Comparison of ENCODE assay signal across 25 cellular contexts in genomic region chr15:79964232-79964820, GRCh38. TPM values are rescaled to one million over a fixed set of nuclear protein-coding genes. Genes with fewer than 3 reads are reported as not detected.
DNase-seq lines count a peak whose midpoint lies in the region; ATAC-seq and TF ChIP-seq lines count a peak whose summit lies in the region.
"Had no signal": no experiment of that assay in that cellular context is flagged by ENCODE, and none has a peak within 500 bp of the region (broad histone marks: within the 10 kb centered on the region; RNA-seq: fewer than 3 reads in every experiment).

No MANE protein-coding gene starts in this region.

- ATAC-seq in activated B cell treated with CpG ODN at 0.5 μM for 24 hours (ENCODE audit: low read depth) = no peak
- no peak for ATAC-seq in naive thymus-derived CD4-positive, alpha-beta T cell
- no peak for ATAC-seq in HG03097 (IDR thresholded peaks at IDR 0.05; ENCODE audit: low FRiP score, unreplicated experiment)
- ATAC-seq: HCT116, heart right ventricle, left cardiac atrium had no signal

- H3K4me1 ChIP-seq in CD4-positive, alpha-beta memory T cell (ENCODE audit: insufficient read depth, low read length) = peaks cover 39% of the 10 kb centered on the region
- H3K4me1 ChIP-seq in naive thymus-derived CD4-positive, alpha-beta T cell (ENCODE audit: control insufficient read depth in 2 of 2, insufficient read depth in 2 of 2, low read length in 2 of 2) = peaks cover 22 to 30% of the 10 kb centered on the region in 2 donors

- intact Hi-C loops in CD4-positive, alpha-beta memory T cell (cut with micrococcal nuclease) = no loop called here
- intact Hi-C loops in activated B cell treated with CpG ODN at 0.5 μM for 24 hours (cut with micrococcal nuclease) = no loop called here
- intact Hi-C loops in naive thymus-derived CD4-positive, alpha-beta T cell (cut with micrococcal nuclease) = no loop called here

- peaks cover 4% of the 10 kb centered on the region for H3K9me3 Mint-ChIP-seq in activated T-cell treated with anti-CD3 and anti-CD28 coated beads, Interleukin-2, amount 50 U/mL, for 24 hours
- no peaks in the 10 kb centered on the region for H3K9me3 Mint-ChIP-seq in CD4-positive, alpha-beta memory T cell
- H3K9me3 Mint-ChIP-seq in activated B cell treated with CpG ODN at 0.5 μM for 24 hours = peaks cover 4% of the 10 kb centered on the region
- H3K9me3 Mint-ChIP-seq in naive thymus-derived CD4-positive, alpha-beta T cell = peaks cover 0 to 5% (median 0%) of the 10 kb centered on the region in 11 donors

- H3K36me3 ChIP-seq in CD4-positive, alpha-beta memory T cell (ENCODE audit: insufficient read depth, low read length) = no peaks in the 10 kb centered on the region
- H3K36me3 ChIP-seq in naive thymus-derived CD4-positive, alpha-beta T cell (ENCODE audit: control insufficient read depth in 2 of 3, insufficient read depth in 3 of 3, low read length in 3 of 3) = no peaks in the 10 kb centered on the region
- H3K36me3 ChIP-seq: heart right ventricle, upper lobe of left lung had no signal

- no peaks in the 10 kb centered on the region for H3K27me3 Mint-ChIP-seq in activated T-cell treated with anti-CD3 and anti-CD28 coated beads, Interleukin-2, amount 50 U/mL, for 24 hours
- H3K27me3 Mint-ChIP-seq in CD4-positive, alpha-beta memory T cell = no peaks in the 10 kb centered on the region
- no peaks in the 10 kb centered on the region for H3K27me3 Mint-ChIP-seq in activated B cell treated with CpG ODN at 0.5 μM for 24 hours
- no peaks in the 10 kb centered on the region for H3K27me3 Mint-ChIP-seq in naive thymus-derived CD4-positive, alpha-beta T cell

- H3K4me3 Mint-ChIP-seq in activated T-cell treated with anti-CD3 and anti-CD28 coated beads, Interleukin-2, amount 50 U/mL, for 24 hours = peak overlapping the region; percentile 77
- H3K4me3 Mint-ChIP-seq in CD4-positive, alpha-beta memory T cell = peak overlapping the region in 3 of 8 donors; percentile 25 to 51 (median 45)
- no peak overlapping the region for H3K4me3 Mint-ChIP-seq in activated B cell treated with CpG ODN at 0.5 μM for 24 hours
- peak overlapping the region in 5 of 10 donors; percentile 3 to 36 (median 22) for H3K4me3 Mint-ChIP-seq in naive thymus-derived CD4-positive, alpha-beta T cell

- H3K9me3 ChIP-seq in CD4-positive, alpha-beta memory T cell (ENCODE audit: control insufficient read depth in 1 of 2, low read length in 2 of 2) = no peaks in the 10 kb centered on the region
- no peaks in the 10 kb centered on the region for H3K9me3 ChIP-seq in naive thymus-derived CD4-positive, alpha-beta T cell (ENCODE audit: control insufficient read depth in 2 of 3, low read length in 3 of 3)
- H3K9me3 ChIP-seq: heart right ventricle, SK-N-SH, upper lobe of left lung had no signal

- no peak overlapping the region for H3K4me3 ChIP-seq in CD4-positive, alpha-beta memory T cell (ENCODE audit: low read length in 2 of 2)
- no peak overlapping the region for H3K4me3 ChIP-seq in naive thymus-derived CD4-positive, alpha-beta T cell (ENCODE audit: low read length)
- H3K4me3 ChIP-seq: BLaER1 treated with 17β-estradiol and CSF1 and Interleukin-3, amounts not matched to agents 10 nM and 100 nM; heart right ventricle; upper lobe of left lung had no signal

- CTCF ChIA-PET in CD4-positive, alpha-beta memory T cell (lab: Charles Lee; ENCODE audit: partially characterized antibody) = interaction anchor here (1.1 kb wide), 1 partner anchor 29 kb away, joined by 4 read pairs; no protein-coding TSS in a partner anchor
- CTCF ChIA-PET in activated B cell treated with CpG ODN at 0.5 μM for 24 hours (lab: Charles Lee) = no interaction called here
- CTCF ChIA-PET in naive thymus-derived CD4-positive, alpha-beta T cell (lab: Charles Lee) = no interaction called here

- no peak for TF ChIP-seq CTCF in activated B cell treated with CpG ODN at 0.5 μM for 24 hours (IDR thresholded peaks at IDR 0.05)

- H3K27ac Mint-ChIP-seq in activated T-cell treated with anti-CD3 and anti-CD28 coated beads, Interleukin-2, amount 50 U/mL, for 24 hours = peak overlapping the region; percentile 99
- H3K27ac Mint-ChIP-seq in CD4-positive, alpha-beta memory T cell = peak overlapping the region in 5 of 7 donors; percentile 5 to 88 (median 18)
- peak overlapping the region; percentile 74 for H3K27ac Mint-ChIP-seq in activated B cell treated with CpG ODN at 0.5 μM for 24 hours
- peak overlapping the region in 7 of 9 donors; percentile 39 to 95 (median 81) for H3K27ac Mint-ChIP-seq in naive thymus-derived CD4-positive, alpha-beta T cell

- POLR2A ChIA-PET in CD4-positive, alpha-beta memory T cell (lab: Charles Lee; ENCODE audit: partially characterized antibody) = interaction anchor here (1.3 kb wide), 1 partner anchor 68 kb away, joined by 3 read pairs; the partner anchor contains the start of gene MTHFS
- POLR2A ChIA-PET in activated B cell treated with CpG ODN at 0.5 μM for 24 hours (lab: Charles Lee) = interaction anchor here (1.3 to 7.8 kb wide), 3 partner anchors 13 to 42 kb away, joined by 3 to 97 read pairs (median 3); no protein-coding TSS in a partner anchor
- POLR2A ChIA-PET in naive thymus-derived CD4-positive, alpha-beta T cell (lab: Charles Lee) = interaction anchor here (1.0 kb wide), 1 partner anchor 62 kb away, joined by 3 read pairs; no protein-coding TSS in a partner anchor

- H3K27ac ChIP-seq in CD4-positive, alpha-beta memory T cell (ENCODE audit: low read depth, low read length) = no peak overlapping the region
- no peak overlapping the region for H3K27ac ChIP-seq in naive thymus-derived CD4-positive, alpha-beta T cell (ENCODE audit: low read depth, low read length)
- H3K27ac ChIP-seq: BLaER1 treated with 17β-estradiol and CSF1 and Interleukin-3, amounts not matched to agents 10 nM and 100 nM; epithelial cell of prostate had no signal

- peaks cover 82% of the 10 kb centered on the region for H3K36me3 Mint-ChIP-seq in activated T-cell treated with anti-CD3 and anti-CD28 coated beads, Interleukin-2, amount 50 U/mL, for 24 hours (ENCODE audit: low read depth)
- peaks cover 5 to 18% of the 10 kb centered on the region in 2 donors for H3K36me3 Mint-ChIP-seq in CD4-positive, alpha-beta memory T cell
- peaks cover 71% of the 10 kb centered on the region for H3K36me3 Mint-ChIP-seq in activated B cell treated with CpG ODN at 0.5 μM for 24 hours (ENCODE audit: low read depth)
- peaks cover 5 to 30% (median 22%) of the 10 kb centered on the region in 5 donors for H3K36me3 Mint-ChIP-seq in naive thymus-derived CD4-positive, alpha-beta T cell

- DNase-seq in activated T-cell treated with anti-CD3 and anti-CD28 coated beads, Interleukin-2, amount 50 U/mL, for 24 hours = no peak
- DNase-seq in activated T-cell treated with anti-CD3 and anti-CD28 coated beads, Interleukin-2, amount 50 U/mL, for 48 hours = no peak
- no peak for DNase-seq in CD4-positive, alpha-beta memory T cell
- DNase-seq in activated B cell treated with CpG ODN at 0.5 μM for 24 hours = no peak
- DNase-seq in naive thymus-derived CD4-positive, alpha-beta T cell = no peak
- DNase-seq in NCI-H1105 (lab: John Stamatoyannopoulos, UW) = no peak
- DNase-seq in SKM-1 treated with dmso at 0.1 percent for 144 hours (lab: John Stamatoyannopoulos, UW; ENCODE audit: unreplicated experiment) = no peak
- DNase-seq: ACHN; activated CD4-positive, alpha-beta T cell treated with anti-CD3 and anti-CD28 coated beads for 1 hour; activated naive CD4-positive, alpha-beta T cell treated with anti-CD3 and anti-CD28 coated beads, Interleukin-2, amount 50 U/mL, for 16 hours; DMS 273 treated with DMSO at 0.1 percent for 48 hours; heart right ventricle; KG1; left cardiac atrium; NCI-H2171 treated with DMSO at 0.1 percent for 48 hours; NCI-H526; retina; SK-N-SH; stimulated activated CD4-positive, alpha-beta T cell treated with anti-CD3 and anti-CD28 coated beads, Interleukin-2, amount 100 ng/mL, for 48 hours; upper lobe of left lung had no signal

- peaks cover 65% of the 10 kb centered on the region for H3K4me1 Mint-ChIP-seq in activated T-cell treated with anti-CD3 and anti-CD28 coated beads, Interleukin-2, amount 50 U/mL, for 24 hours (ENCODE audit: low read depth)
- peaks cover 34 to 54% (median 44%) of the 10 kb centered on the region in 4 donors for H3K4me1 Mint-ChIP-seq in CD4-positive, alpha-beta memory T cell
- H3K4me1 Mint-ChIP-seq in activated B cell treated with CpG ODN at 0.5 μM for 24 hours = peaks cover 68% of the 10 kb centered on the region
- H3K4me1 Mint-ChIP-seq in naive thymus-derived CD4-positive, alpha-beta T cell = peaks cover 42 to 59% (median 53%) of the 10 kb centered on the region in 7 donors

- H3K27me3 ChIP-seq in CD4-positive, alpha-beta memory T cell (ENCODE audit: insufficient read depth, low read length) = no peaks in the 10 kb centered on the region
- no peaks in the 10 kb centered on the region for H3K27me3 ChIP-seq in naive thymus-derived CD4-positive, alpha-beta T cell (ENCODE audit: control insufficient read depth in 2 of 2, insufficient read depth in 2 of 2, low read length in 2 of 2)
- H3K27me3 ChIP-seq: BLaER1 treated with 17β-estradiol and CSF1 and Interleukin-3, amounts not matched to agents 10 nM and 100 nM; upper lobe of left lung had no signal

RNA-seq across cellular contexts. Expression of gene BCL2A1, which starts 6.7 kb away (rescaled TPM):
- 10 to 100 TPM; 25.4 to 28.5 TPM for total RNA-seq in CD4-positive, alpha-beta memory T cell
- 10 to 100 TPM; 26.5 to 28.0 TPM for polyA plus RNA-seq in CD4-positive, alpha-beta memory T cell
- total RNA-seq in activated B cell treated with CpG ODN at 0.5 μM for 24 hours = 181 and 189 TPM in 2 replicates
- 100 to 1,000 TPM in 1 of 5 experiments, 10 to 100 TPM in 4; 27.3 to 119 (median 31.0) TPM for total RNA-seq in naive thymus-derived CD4-positive, alpha-beta T cell
- 10 to 100 TPM; 28.1 to 29.4 TPM for polyA plus RNA-seq in naive thymus-derived CD4-positive, alpha-beta T cell
- total RNA-seq: osteocyte had no signal

Comparison
In these comparisons a context has a peak if more than half of its experiments do, and no peak if none do; other contexts are left out.
1. H3K27ac Mint-ChIP-seq: peak in every context shown above with its lines; median percentile 99 in activated T-cell treated with anti-CD3 and anti-CD28 coated beads, Interleukin-2, amount 50 U/mL, for 24 hours; 81 in naive thymus-derived CD4-positive, alpha-beta T cell; 74 in activated B cell treated with CpG ODN at 0.5 μM for 24 hours; 18 in CD4-positive, alpha-beta memory T cell.